8 cellular contexts compared by ENCODE assay signal in the genomic region with DNA sequence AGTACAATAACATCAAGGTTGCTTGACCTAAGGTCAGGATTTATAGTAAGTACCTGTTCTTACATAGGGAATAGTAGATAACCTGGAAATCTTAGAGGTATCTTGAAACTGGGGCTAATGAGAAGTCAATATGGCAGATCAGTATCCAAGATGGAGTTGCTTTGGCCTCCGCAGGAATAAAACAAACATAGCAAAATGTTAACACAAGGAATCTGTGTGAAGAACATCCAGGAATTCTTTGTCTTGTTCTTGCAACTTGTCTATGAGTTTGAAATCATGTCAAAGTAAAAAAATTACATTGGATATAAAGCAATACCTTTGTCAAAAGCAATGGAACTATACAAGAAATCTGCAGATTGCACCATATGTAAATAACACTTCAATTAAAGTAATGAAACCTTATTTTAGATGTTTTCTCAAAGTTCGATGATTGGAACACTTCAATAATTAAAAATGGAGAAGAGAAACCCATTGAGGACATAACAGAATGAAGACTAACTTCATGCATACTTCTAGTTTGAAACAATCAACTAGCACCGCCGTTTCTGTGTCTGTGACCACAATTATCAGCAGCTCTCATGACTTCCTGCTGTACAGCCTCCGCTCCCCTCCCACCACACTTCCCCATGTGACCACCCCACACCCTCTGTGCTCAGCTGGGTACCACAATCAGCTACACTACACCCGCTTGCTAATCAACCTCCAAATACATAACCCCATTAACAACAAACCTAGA. TPM values are rescaled to one million over a fixed set of nuclear protein-coding genes. Genes with fewer than 3 reads are reported as not detected.
DNase-seq lines count a peak whose midpoint lies in the region; ATAC-seq, FAIRE-seq and TF ChIP-seq lines count a peak whose summit lies in the region.

No MANE protein-coding gene starts in this region.

- TF ChIP-seq CTCF in VCaP (conservative IDR thresholded peaks at IDR 0.05) (no peak), endothelial cell (IDR thresholded peaks at IDR 0.05; ENCODE audit: unreplicated experiment) (no peak), D721Med (IDR thresholded peaks at IDR 0.05; ENCODE audit: insufficient read depth, missing control alignments) (no peak)

- no peaks in the 10 kb centered on the region for H3K27me3 ChIP-seq in SJCRH30

- peak; percentile 99 for ATAC-seq in HG03159 (IDR thresholded peaks at IDR 0.05; ENCODE audit: unreplicated experiment)
- ATAC-seq in memory B cell (ENCODE audit: low read depth): peak; percentile 100

- H3K36me3 ChIP-seq in SJCRH30: no peaks in the 10 kb centered on the region

- FAIRE-seq in D721Med (lab: Jason Lieb, UNC): no peak

- no peak overlapping the region for H3K4me3 ChIP-seq in SJCRH30

- no peaks in the 10 kb centered on the region for H3K9me3 Mint-ChIP-seq in memory B cell
- no peaks in the 10 kb centered on the region for H3K9me3 Mint-ChIP-seq in endothelial cell (ENCODE audit: unreplicated experiment)

- H3K9me3 ChIP-seq in SJCRH30 (replicated peaks): no peaks in the 10 kb centered on the region

- H3K4me3 Mint-ChIP-seq in memory B cell: peak overlapping the region; percentile 43
- H3K4me3 Mint-ChIP-seq in endothelial cell (ENCODE audit: unreplicated experiment): no peak overlapping the region

- H3K36me3 Mint-ChIP-seq in memory B cell (peaks cover 10% of the 10 kb centered on the region), endothelial cell (ENCODE audit: low read depth, unreplicated experiment) (no peaks in the 10 kb centered on the region)

- H3K27me3 Mint-ChIP-seq in memory B cell: no peaks in the 10 kb centered on the region
- H3K27me3 Mint-ChIP-seq in endothelial cell (ENCODE audit: unreplicated experiment): no peaks in the 10 kb centered on the region

- no peaks in the 10 kb centered on the region for H3K4me1 ChIP-seq in SJCRH30

- peaks cover 15% of the 10 kb centered on the region for H3K4me1 Mint-ChIP-seq in memory B cell
- H3K4me1 Mint-ChIP-seq in endothelial cell (ENCODE audit: unreplicated experiment): peaks cover 3% of the 10 kb centered on the region

- peak overlapping the region; percentile 72 for H3K27ac Mint-ChIP-seq in memory B cell
- no peak overlapping the region for H3K27ac Mint-ChIP-seq in endothelial cell (ENCODE audit: unreplicated experiment)

- DNase-seq in stimulated activated CD4-positive, alpha-beta T cell treated with anti-CD3 and anti-CD28 coated beads, Interleukin-15, amount 100 ng/mL, for 24 hours: peak; percentile 21
- no peak for DNase-seq in stimulated activated CD4-positive, alpha-beta T cell treated with anti-CD3 and anti-CD28 coated beads, Interleukin-2, amount 100 ng/mL, for 48 hours
- peak in 1 of 2 donors; percentile 37 for DNase-seq in memory B cell (ENCODE audit: low spot score in 2 of 2)
- DNase-seq in SJCRH30: no peak
- no peak for DNase-seq in endothelial cell (ENCODE audit: low spot score)
- DNase-seq in D721Med (ENCODE audit: insufficient read length, low spot score): no peak

- peak overlapping the region; percentile 83 for H3K27ac ChIP-seq in VCaP
- no peak overlapping the region for H3K27ac ChIP-seq in SJCRH30

RNA-seq across cellular contexts. Expression of a gene that starts 27.6 kb away (rescaled TPM):
- total RNA-seq in SJCRH30 (2014; rRNA removed; shearing (Covaris generic)): 4.2 and 7.0 TPM in 2 replicates
- total RNA-seq in endothelial cell (ENCODE audit: unreplicated experiment): 10.8 TPM

RNA-seq across cellular contexts. Expression of a gene that starts 27.8 kb away (rescaled TPM):
- 326 and 328 TPM in 2 replicates for total RNA-seq in SJCRH30 (2014; rRNA removed; shearing (Covaris generic))
- total RNA-seq in endothelial cell (ENCODE audit: unreplicated experiment): 180 TPM
